Comparison of ENCODE assay signal across 2 cellular contexts in the genomic region with DNA sequence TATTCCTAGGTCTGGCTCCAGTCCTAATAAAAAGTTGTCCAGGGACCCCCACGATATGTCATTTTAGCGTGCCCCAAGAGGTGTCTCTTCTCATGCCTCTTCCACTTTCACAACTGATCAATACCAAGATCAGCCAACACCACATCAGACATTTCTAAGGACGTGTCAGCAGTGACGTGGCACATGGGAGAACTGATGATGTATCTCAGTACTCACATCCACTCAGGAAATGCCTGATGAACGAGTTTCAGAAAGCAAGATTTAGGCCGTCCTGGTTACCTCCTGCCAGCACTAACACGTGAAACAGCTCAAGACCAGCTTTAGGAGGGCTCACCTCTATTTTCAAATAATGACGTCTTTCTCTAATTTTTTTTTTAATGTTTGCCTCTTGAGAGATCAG.
TF ChIP-seq lines count a peak whose summit lies in the region.

No MANE protein-coding gene starts in this region.

TF ChIP-seq in GM12878, 131 proteins besides CTCF, POLR2A, EP300 and RAD21 (continued from another document and continues in another):
- TF ChIP-seq PAX5 (IDR thresholded peaks at IDR 0.05; ENCODE audit: borderline replicate concordance, low read depth, low read length) (no peak), RFX5 (IDR thresholded peaks at IDR 0.05; ENCODE audit: low read depth, low read length) (no peak), CBX3 (IDR thresholded peaks at IDR 0.05; ENCODE audit: borderline replicate concordance, low read depth) (no peak), SUZ12 (IDR thresholded peaks at IDR 0.05; ENCODE audit: unreplicated experiment) (no peak), MEF2B (IDR thresholded peaks at IDR 0.05; ENCODE audit: partially characterized antibody, poor library complexity, severe bottlenecking) (no peak), ZNF274 (IDR thresholded peaks at IDR 0.05; ENCODE audit: insufficient read depth, insufficient read length) (no peak), GABPA (IDR thresholded peaks at IDR 0.05; ENCODE audit: low read depth) (no peak), CHD2 (IDR thresholded peaks at IDR 0.05; ENCODE audit: borderline replicate concordance, low read depth, low read length) (no peak), CBFB (IDR thresholded peaks at IDR 0.05; ENCODE audit: low read depth) (no peak), TCF3 (IDR thresholded peaks at IDR 0.05; ENCODE audit: borderline replicate concordance, insufficient read depth, low read depth, low read length) (no peak), CEBPB (IDR thresholded peaks at IDR 0.05; ENCODE audit: borderline replicate concordance in 1 of 2, low read depth in 2 of 2, low read length in 2 of 2) (no peak), KAT2A (conservative IDR thresholded peaks at IDR 0.05; ENCODE audit: control insufficient read depth, low read depth, low read length) (no peak), SIX5 (IDR thresholded peaks at IDR 0.05; ENCODE audit: low read depth, low read length, severe bottlenecking) (no peak), NR2C2 (IDR thresholded peaks at IDR 0.05; ENCODE audit: borderline replicate concordance, control insufficient read depth, insufficient read length, low read depth) (no peak), PAX8 (IDR thresholded peaks at IDR 0.05) (no peak), TCF7 (IDR thresholded peaks at IDR 0.05; ENCODE audit: borderline replicate concordance) (peak; percentile 92), NFIC (IDR thresholded peaks at IDR 0.05; ENCODE audit: low read depth, low read length) (peak; percentile 68), SIN3A (IDR thresholded peaks at IDR 0.05; ENCODE audit: low read depth, low read length) (no peak), SREBF1 (IDR thresholded peaks at IDR 0.05; ENCODE audit: low read length) (no peak), HCFC1 (IDR thresholded peaks at IDR 0.05; ENCODE audit: low read length) (no peak)
- TF ChIP-seq, protein P1, sequence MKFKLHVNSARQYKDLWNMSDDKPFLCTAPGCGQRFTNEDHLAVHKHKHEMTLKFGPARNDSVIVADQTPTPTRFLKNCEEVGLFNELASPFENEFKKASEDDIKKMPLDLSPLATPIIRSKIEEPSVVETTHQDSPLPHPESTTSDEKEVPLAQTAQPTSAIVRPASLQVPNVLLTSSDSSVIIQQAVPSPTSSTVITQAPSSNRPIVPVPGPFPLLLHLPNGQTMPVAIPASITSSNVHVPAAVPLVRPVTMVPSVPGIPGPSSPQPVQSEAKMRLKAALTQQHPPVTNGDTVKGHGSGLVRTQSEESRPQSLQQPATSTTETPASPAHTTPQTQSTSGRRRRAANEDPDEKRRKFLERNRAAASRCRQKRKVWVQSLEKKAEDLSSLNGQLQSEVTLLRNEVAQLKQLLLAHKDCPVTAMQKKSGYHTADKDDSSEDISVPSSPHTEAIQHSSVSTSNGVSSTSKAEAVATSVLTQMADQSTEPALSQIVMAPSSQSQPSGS (IDR thresholded peaks at IDR 0.05; ENCODE audit: low read length) = peak; percentile 71
- TF ChIP-seq, protein P2, sequence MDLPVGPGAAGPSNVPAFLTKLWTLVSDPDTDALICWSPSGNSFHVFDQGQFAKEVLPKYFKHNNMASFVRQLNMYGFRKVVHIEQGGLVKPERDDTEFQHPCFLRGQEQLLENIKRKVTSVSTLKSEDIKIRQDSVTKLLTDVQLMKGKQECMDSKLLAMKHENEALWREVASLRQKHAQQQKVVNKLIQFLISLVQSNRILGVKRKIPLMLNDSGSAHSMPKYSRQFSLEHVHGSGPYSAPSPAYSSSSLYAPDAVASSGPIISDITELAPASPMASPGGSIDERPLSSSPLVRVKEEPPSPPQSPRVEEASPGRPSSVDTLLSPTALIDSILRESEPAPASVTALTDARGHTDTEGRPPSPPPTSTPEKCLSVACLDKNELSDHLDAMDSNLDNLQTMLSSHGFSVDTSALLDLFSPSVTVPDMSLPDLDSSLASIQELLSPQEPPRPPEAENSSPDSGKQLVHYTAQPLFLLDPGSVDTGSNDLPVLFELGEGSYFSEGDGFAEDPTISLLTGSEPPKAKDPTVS (IDR thresholded peaks at IDR 0.05; ENCODE audit: low read depth, low read length) = no peak
- TF ChIP-seq, protein P3, sequence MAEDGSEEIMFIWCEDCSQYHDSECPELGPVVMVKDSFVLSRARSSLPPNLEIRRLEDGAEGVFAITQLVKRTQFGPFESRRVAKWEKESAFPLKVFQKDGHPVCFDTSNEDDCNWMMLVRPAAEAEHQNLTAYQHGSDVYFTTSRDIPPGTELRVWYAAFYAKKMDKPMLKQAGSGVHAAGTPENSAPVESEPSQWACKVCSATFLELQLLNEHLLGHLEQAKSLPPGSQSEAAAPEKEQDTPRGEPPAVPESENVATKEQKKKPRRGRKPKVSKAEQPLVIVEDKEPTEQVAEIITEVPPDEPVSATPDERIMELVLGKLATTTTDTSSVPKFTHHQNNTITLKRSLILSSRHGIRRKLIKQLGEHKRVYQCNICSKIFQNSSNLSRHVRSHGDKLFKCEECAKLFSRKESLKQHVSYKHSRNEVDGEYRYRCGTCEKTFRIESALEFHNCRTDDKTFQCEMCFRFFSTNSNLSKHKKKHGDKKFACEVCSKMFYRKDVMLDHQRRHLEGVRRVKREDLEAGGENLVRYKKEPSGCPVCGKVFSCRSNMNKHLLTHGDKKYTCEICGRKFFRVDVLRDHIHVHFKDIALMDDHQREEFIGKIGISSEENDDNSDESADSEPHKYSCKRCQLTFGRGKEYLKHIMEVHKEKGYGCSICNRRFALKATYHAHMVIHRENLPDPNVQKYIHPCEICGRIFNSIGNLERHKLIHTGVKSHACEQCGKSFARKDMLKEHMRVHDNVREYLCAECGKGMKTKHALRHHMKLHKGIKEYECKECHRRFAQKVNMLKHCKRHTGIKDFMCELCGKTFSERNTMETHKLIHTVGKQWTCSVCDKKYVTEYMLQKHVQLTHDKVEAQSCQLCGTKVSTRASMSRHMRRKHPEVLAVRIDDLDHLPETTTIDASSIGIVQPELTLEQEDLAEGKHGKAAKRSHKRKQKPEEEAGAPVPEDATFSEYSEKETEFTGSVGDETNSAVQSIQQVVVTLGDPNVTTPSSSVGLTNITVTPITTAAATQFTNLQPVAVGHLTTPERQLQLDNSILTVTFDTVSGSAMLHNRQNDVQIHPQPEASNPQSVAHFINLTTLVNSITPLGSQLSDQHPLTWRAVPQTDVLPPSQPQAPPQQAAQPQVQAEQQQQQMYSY (CRISPR knock-in tag; IDR thresholded peaks at IDR 0.05) = no peak
- TF ChIP-seq, protein P4, sequence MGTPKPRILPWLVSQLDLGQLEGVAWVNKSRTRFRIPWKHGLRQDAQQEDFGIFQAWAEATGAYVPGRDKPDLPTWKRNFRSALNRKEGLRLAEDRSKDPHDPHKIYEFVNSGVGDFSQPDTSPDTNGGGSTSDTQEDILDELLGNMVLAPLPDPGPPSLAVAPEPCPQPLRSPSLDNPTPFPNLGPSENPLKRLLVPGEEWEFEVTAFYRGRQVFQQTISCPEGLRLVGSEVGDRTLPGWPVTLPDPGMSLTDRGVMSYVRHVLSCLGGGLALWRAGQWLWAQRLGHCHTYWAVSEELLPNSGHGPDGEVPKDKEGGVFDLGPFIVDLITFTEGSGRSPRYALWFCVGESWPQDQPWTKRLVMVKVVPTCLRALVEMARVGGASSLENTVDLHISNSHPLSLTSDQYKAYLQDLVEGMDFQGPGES (IDR thresholded peaks at IDR 0.05) = no peak

TF ChIP-seq in SK-N-SH treated with all-trans-retinoic acid at 6 μM for 48 hours, 23 proteins besides CTCF, POLR2A, EP300 and RAD21 (continued from another document):
- TF ChIP-seq, protein P5, sequence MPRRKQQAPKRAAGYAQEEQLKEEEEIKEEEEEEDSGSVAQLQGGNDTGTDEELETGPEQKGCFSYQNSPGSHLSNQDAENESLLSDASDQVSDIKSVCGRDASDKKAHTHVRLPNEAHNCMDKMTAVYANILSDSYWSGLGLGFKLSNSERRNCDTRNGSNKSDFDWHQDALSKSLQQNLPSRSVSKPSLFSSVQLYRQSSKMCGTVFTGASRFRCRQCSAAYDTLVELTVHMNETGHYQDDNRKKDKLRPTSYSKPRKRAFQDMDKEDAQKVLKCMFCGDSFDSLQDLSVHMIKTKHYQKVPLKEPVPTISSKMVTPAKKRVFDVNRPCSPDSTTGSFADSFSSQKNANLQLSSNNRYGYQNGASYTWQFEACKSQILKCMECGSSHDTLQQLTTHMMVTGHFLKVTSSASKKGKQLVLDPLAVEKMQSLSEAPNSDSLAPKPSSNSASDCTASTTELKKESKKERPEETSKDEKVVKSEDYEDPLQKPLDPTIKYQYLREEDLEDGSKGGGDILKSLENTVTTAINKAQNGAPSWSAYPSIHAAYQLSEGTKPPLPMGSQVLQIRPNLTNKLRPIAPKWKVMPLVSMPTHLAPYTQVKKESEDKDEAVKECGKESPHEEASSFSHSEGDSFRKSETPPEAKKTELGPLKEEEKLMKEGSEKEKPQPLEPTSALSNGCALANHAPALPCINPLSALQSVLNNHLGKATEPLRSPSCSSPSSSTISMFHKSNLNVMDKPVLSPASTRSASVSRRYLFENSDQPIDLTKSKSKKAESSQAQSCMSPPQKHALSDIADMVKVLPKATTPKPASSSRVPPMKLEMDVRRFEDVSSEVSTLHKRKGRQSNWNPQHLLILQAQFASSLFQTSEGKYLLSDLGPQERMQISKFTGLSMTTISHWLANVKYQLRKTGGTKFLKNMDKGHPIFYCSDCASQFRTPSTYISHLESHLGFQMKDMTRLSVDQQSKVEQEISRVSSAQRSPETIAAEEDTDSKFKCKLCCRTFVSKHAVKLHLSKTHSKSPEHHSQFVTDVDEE (CRISPR knock-in tag; IDR thresholded peaks at IDR 0.05) = no peak
- TF ChIP-seq ESRRG (CRISPR knock-in tag; IDR thresholded peaks at IDR 0.05) (no peak), ZC3H10 (CRISPR knock-in tag; IDR thresholded peaks at IDR 0.05) (no peak), TCF4 (CRISPR knock-in tag; IDR thresholded peaks at IDR 0.05; ENCODE audit: borderline replicate concordance) (no peak), ARNTL (CRISPR knock-in tag; IDR thresholded peaks at IDR 0.05; ENCODE audit: borderline replicate concordance, low read depth) (no peak), ZNF565 (CRISPR knock-in tag; conservative IDR thresholded peaks at IDR 0.05; ENCODE audit: low read depth) (no peak)
- TF ChIP-seq, protein P6, sequence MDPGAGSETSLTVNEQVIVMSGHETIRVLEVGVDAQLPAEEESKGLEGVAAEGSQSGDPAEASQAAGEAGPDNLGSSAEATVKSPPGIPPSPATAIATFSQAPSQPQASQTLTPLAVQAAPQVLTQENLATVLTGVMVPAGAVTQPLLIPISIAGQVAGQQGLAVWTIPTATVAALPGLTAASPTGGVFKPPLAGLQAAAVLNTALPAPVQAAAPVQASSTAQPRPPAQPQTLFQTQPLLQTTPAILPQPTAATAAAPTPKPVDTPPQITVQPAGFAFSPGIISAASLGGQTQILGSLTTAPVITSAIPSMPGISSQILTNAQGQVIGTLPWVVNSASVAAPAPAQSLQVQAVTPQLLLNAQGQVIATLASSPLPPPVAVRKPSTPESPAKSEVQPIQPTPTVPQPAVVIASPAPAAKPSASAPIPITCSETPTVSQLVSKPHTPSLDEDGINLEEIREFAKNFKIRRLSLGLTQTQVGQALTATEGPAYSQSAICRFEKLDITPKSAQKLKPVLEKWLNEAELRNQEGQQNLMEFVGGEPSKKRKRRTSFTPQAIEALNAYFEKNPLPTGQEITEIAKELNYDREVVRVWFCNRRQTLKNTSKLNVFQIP (CRISPR knock-in tag; IDR thresholded peaks at IDR 0.05; ENCODE audit: borderline replicate concordance, low read depth) = no peak
- TF ChIP-seq, protein P7, sequence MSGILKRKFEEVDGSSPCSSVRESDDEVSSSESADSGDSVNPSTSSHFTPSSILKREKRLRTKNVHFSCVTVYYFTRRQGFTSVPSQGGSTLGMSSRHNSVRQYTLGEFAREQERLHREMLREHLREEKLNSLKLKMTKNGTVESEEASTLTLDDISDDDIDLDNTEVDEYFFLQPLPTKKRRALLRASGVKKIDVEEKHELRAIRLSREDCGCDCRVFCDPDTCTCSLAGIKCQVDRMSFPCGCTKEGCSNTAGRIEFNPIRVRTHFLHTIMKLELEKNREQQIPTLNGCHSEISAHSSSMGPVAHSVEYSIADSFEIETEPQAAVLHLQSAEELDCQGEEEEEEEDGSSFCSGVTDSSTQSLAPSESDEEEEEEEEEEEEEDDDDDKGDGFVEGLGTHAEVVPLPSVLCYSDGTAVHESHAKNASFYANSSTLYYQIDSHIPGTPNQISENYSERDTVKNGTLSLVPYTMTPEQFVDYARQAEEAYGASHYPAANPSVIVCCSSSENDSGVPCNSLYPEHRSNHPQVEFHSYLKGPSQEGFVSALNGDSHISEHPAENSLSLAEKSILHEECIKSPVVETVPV (CRISPR knock-in tag; IDR thresholded peaks at IDR 0.05) = no peak
